In the genomic region with DNA sequence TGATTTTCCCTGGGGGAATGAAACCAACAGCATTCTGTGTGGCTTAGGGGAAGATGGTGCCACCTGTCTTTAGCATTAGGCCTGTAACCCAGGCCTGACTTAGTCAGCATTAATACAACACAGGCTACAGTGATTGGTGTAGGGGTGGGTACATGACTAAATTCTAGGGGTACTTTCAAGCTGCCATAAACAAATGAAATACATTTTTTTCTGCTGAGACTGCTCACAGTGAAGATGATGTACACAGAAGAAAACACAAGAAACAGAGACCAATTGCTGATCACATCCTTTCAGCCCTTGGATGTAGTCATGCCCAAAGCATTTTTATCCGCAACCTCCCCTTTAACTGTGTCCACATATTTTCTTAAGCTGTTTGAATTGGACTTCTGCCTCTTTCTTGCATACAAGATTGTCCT, we compare ENCODE assay signal across 13 cellular contexts.
DNase-seq lines count a peak whose midpoint lies in the region; ATAC-seq and TF ChIP-seq lines count a peak whose summit lies in the region.
"Had no signal": no experiment of that assay in that cellular context is flagged by ENCODE, and none has a peak within 500 bp of the region (broad histone marks: within the 10 kb centered on the region; RNA-seq: fewer than 3 reads in every experiment).

No MANE protein-coding gene starts in this region.

- TF ChIP-seq CTCF in GM23338 (conservative IDR thresholded peaks at IDR 0.05; ENCODE audit: low read depth in 2 of 2) (peak; percentile 27 to 49; a peak in 3 of 4 replicates), RWPE1 (conservative IDR thresholded peaks at IDR 0.05; ENCODE audit: low read depth) (no peak), fibroblast of mammary gland (conservative IDR thresholded peaks at IDR 0.05; ENCODE audit: control insufficient read depth, insufficient read depth, low read depth, low read length) (no peak), smooth muscle cell (IDR thresholded peaks at IDR 0.05; ENCODE audit: borderline replicate concordance, insufficient read depth, poor library complexity, severe bottlenecking) (no peak)

- peaks cover 20% of the 10 kb centered on the region for H3K4me1 Mint-ChIP-seq in GM23338
- H3K4me1 Mint-ChIP-seq: naive thymus-derived CD8-positive, alpha-beta T cell; stimulated activated memory B cell treated with anti-CD40 and anti-IgM and Interleukin-4, amounts not matched to agents 10 μg/mL and 1 μg/mL and 100 μg/mL, for 72 hours had no signal

- H3K36me3 Mint-ChIP-seq in GM23338 (ENCODE audit: low read depth), result no peaks in the 10 kb centered on the region
- H3K36me3 Mint-ChIP-seq: naive thymus-derived CD8-positive, alpha-beta T cell; stimulated activated memory B cell treated with anti-CD40 and anti-IgM and Interleukin-4, amounts not matched to agents 10 μg/mL and 1 μg/mL and 100 μg/mL, for 72 hours had no signal

- WGBS in smooth muscle cell (ENCODE audit: low lambda C conversion rate), result 26% methylated on average over 1 of the region's 1 CpG

- DNase-seq in GM23338 (ENCODE audit: low spot score) (peak; percentile 14), RWPE1 (ENCODE audit: low spot score) (peak; percentile 3), fibroblast of mammary gland (ENCODE audit: low read depth) (peak; percentile 89), smooth muscle cell (lab: John Stamatoyannopoulos, UW; ENCODE audit: unreplicated experiment) (no peak), DMS114 treated with DMSO at 0.1 percent for 48 hours (lab: John Stamatoyannopoulos, UW; ENCODE audit: unreplicated experiment) (no peak), NCI-H526 (lab: John Stamatoyannopoulos, UW) (no peak)
- DNase-seq: naive thymus-derived CD8-positive, alpha-beta T cell; NCI-H1436; PC-9 had no signal

- no peaks in the 10 kb centered on the region for H3K9me2 ChIP-seq in GM23338 (ENCODE audit: insufficient read depth)

- CTCF ChIA-PET in RWPE1 (lab: Yijun Ruan, JAX), result interaction anchor here (0.6 to 0.7 kb wide), 2 partner anchors 418 to 1836 kb away, joined by 4 to 5 read pairs; no protein-coding TSS in a partner anchor

- ATAC-seq in GM23338, result peak; percentile 73
- ATAC-seq in HG03460 (IDR thresholded peaks at IDR 0.05; ENCODE audit: unreplicated experiment), result no peak
- ATAC-seq: naive thymus-derived CD8-positive, alpha-beta T cell; stimulated activated memory B cell treated with anti-CD40 and anti-IgM and Interleukin-4, amounts not matched to agents 10 μg/mL and 1 μg/mL and 100 μg/mL, for 72 hours had no signal

- POLR2A ChIA-PET in RWPE1 (lab: Yijun Ruan, JAX; ENCODE audit: low non-redundant PET), result no interaction called here

- no peak overlapping the region for H3K9ac ChIP-seq in smooth muscle cell (ENCODE audit: low read depth)

- H3K27ac Mint-ChIP-seq in GM23338, result no peak overlapping the region
- H3K27ac Mint-ChIP-seq: activated T-helper 2 cell treated with anti-CD3 and anti-CD28 coated beads, Interferon-gamma antibody, Interleukin-2, Interleukin-4, amounts not matched to agents 10 μg/mL and 5 μg/mL and 100 μg/mL, durations not matched to agents 14 hours and 24 hours and 36 hours; dendritic cell treated with granulocyte-macrophage colony-stimulating factor and Interleukin-4, amounts not matched to agents 40 ng/mL and 50 ng/mL, for 4 days; naive thymus-derived CD8-positive, alpha-beta T cell; stimulated activated memory B cell treated with anti-CD40 and anti-IgM and Interleukin-4, amounts not matched to agents 10 μg/mL and 1 μg/mL and 100 μg/mL, for 72 hours had no signal

- no peaks in the 10 kb centered on the region for H3K79me2 ChIP-seq in GM23338 (replicated peaks; ENCODE audit: insufficient read depth)
- H3K79me2 ChIP-seq in smooth muscle cell (ENCODE audit: low read depth), result no peaks in the 10 kb centered on the region

- H3K9me3 Mint-ChIP-seq in GM23338, result no peaks in the 10 kb centered on the region
- H3K9me3 Mint-ChIP-seq: dendritic cell treated with granulocyte-macrophage colony-stimulating factor and Interleukin-4, amounts not matched to agents 40 ng/mL and 50 ng/mL, for 4 days; stimulated activated memory B cell treated with anti-CD40 and anti-IgM and Interleukin-4, amounts not matched to agents 10 μg/mL and 1 μg/mL and 100 μg/mL, for 72 hours had no signal

- H3K27me3 Mint-ChIP-seq in GM23338 (ENCODE audit: insufficient read depth, low read depth, poor library complexity), result peaks cover 5% of the 10 kb centered on the region
- H3K27me3 Mint-ChIP-seq: dendritic cell treated with granulocyte-macrophage colony-stimulating factor and Interleukin-4, amounts not matched to agents 40 ng/mL and 50 ng/mL, for 4 days; naive thymus-derived CD8-positive, alpha-beta T cell had no signal

- no peaks in the 10 kb centered on the region for H3K9me3 ChIP-seq in smooth muscle cell (replicated peaks; ENCODE audit: low read depth)

- H2AFZ ChIP-seq in GM23338 (no peak overlapping the region), smooth muscle cell (ENCODE audit: low read depth) (no peak overlapping the region)
- H2AFZ ChIP-seq: PC-9 had no signal

- H3K36me3 ChIP-seq in GM23338 (ENCODE audit: insufficient read depth) (no peaks in the 10 kb centered on the region), smooth muscle cell (ENCODE audit: low read depth) (no peaks in the 10 kb centered on the region)

- H3K27me3 ChIP-seq in GM23338 (ENCODE audit: insufficient read depth) (no peaks in the 10 kb centered on the region), smooth muscle cell (ENCODE audit: low read depth) (no peaks in the 10 kb centered on the region)

- H3K4me3 ChIP-seq in GM23338 (no peak overlapping the region), fibroblast of mammary gland (ENCODE audit: control insufficient read depth, low read depth, low read length) (no peak overlapping the region), smooth muscle cell (no peak overlapping the region)
- H3K4me3 ChIP-seq: PC-9 had no signal

- H3F3A ChIP-seq in GM23338 (replicated peaks; ENCODE audit: low read depth) (no peaks in the 10 kb centered on the region), smooth muscle cell (ENCODE audit: low read depth) (peaks cover 3% of the 10 kb centered on the region)

- no peak overlapping the region for H3K4me3 Mint-ChIP-seq in GM23338
- H3K4me3 Mint-ChIP-seq: dendritic cell treated with granulocyte-macrophage colony-stimulating factor and Interleukin-4, amounts not matched to agents 40 ng/mL and 50 ng/mL, for 4 days; naive thymus-derived CD8-positive, alpha-beta T cell; stimulated activated memory B cell treated with anti-CD40 and anti-IgM and Interleukin-4, amounts not matched to agents 10 μg/mL and 1 μg/mL and 100 μg/mL, for 72 hours had no signal

- H3K4me1 ChIP-seq in GM23338 (ENCODE audit: insufficient read depth), result peaks cover 13% of the 10 kb centered on the region
- peaks cover 6% of the 10 kb centered on the region for H3K4me1 ChIP-seq in smooth muscle cell (ENCODE audit: low read depth)

- H3K27ac ChIP-seq in GM23338 (ENCODE audit: low read depth) (no peak overlapping the region), RWPE1 (no peak overlapping the region), smooth muscle cell (ENCODE audit: low read depth) (peak overlapping the region; percentile 80)
- H3K27ac ChIP-seq: PC-9 had no signal

- no peak overlapping the region for H3K4me2 ChIP-seq in GM23338
- no peak overlapping the region for H3K4me2 ChIP-seq in smooth muscle cell
- H3K4me2 ChIP-seq: PC-9 had no signal

- H4K20me1 ChIP-seq in GM23338 (replicated peaks; ENCODE audit: insufficient read depth) (no peaks in the 10 kb centered on the region), smooth muscle cell (ENCODE audit: low read depth) (no peaks in the 10 kb centered on the region)

Comparison
In these comparisons a context has a peak if more than half of its experiments do, and no peak if none do; other contexts are left out.
1. DNase-seq: peak in GM23338 (single experiment), RWPE1 (single experiment) and fibroblast of mammary gland (single experiment); none in smooth muscle cell (single experiment), DMS114 treated with DMSO at 0.1 percent for 48 hours (single experiment) and NCI-H526 (0 of 2).
2. CTCF ChIP-seq: peak in GM23338 (2 of 2); none in RWPE1 (single experiment), fibroblast of mammary gland (single experiment) and smooth muscle cell (single experiment).